ENCODE assay signal across 1 cellular context in the genomic region with DNA sequence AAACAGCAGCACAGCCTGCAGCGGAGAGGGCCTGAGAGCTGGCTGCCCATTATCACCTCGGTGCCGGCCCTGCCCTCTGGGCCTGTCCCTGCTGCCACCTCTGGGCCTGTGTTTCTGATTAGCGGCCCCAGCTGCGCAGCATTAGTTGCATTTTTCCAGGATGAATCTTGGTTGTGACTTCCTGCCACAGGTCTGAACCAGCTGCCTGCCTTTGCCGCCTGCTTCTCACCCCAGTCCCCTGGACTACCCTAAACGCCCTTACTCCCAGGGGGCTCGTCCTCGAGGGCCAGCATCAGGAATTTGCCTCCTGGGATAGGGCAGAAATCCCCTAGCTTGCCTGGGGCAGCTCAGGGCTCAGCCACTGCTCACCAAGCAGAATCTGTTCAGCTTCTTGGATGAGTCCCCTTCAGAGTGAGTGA.
TF ChIP-seq lines count a peak whose summit lies in the region.

No MANE protein-coding gene starts in this region.

TF ChIP-seq in IMR-90, 13 proteins besides CTCF, POLR2A, EP300 and RAD21:
- TF ChIP-seq MAZ (IDR thresholded peaks at IDR 0.05; ENCODE audit: borderline replicate concordance, low read depth, low read length), result no peak
- no peak for TF ChIP-seq SMC3 (IDR thresholded peaks at IDR 0.05; ENCODE audit: low read depth, low read length)
- no peak for TF ChIP-seq MXI1 (IDR thresholded peaks at IDR 0.05; ENCODE audit: borderline replicate concordance, low read depth, low read length)
- no peak for TF ChIP-seq RCOR1 (IDR thresholded peaks at IDR 0.05; ENCODE audit: insufficient replicate concordance, low read length)
- no peak for TF ChIP-seq CEBPB (IDR thresholded peaks at IDR 0.05; ENCODE audit: low read depth, low read length)
- no peak for TF ChIP-seq NFE2L2 (IDR thresholded peaks at IDR 0.05; ENCODE audit: low read depth, low read length)
- TF ChIP-seq FOS (IDR thresholded peaks at IDR 0.05; ENCODE audit: low read depth, low read length), result no peak
- no peak for TF ChIP-seq MAFK (IDR thresholded peaks at IDR 0.05; ENCODE audit: low read depth, low read length)
- TF ChIP-seq RFX5 (IDR thresholded peaks at IDR 0.05; ENCODE audit: low read depth, low read length), result no peak
- TF ChIP-seq, protein P1, sequence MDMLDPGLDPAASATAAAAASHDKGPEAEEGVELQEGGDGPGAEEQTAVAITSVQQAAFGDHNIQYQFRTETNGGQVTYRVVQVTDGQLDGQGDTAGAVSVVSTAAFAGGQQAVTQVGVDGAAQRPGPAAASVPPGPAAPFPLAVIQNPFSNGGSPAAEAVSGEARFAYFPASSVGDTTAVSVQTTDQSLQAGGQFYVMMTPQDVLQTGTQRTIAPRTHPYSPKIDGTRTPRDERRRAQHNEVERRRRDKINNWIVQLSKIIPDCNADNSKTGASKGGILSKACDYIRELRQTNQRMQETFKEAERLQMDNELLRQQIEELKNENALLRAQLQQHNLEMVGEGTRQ (IDR thresholded peaks at IDR 0.05; ENCODE audit: low read depth, low read length), result no peak
- TF ChIP-seq, protein P2, sequence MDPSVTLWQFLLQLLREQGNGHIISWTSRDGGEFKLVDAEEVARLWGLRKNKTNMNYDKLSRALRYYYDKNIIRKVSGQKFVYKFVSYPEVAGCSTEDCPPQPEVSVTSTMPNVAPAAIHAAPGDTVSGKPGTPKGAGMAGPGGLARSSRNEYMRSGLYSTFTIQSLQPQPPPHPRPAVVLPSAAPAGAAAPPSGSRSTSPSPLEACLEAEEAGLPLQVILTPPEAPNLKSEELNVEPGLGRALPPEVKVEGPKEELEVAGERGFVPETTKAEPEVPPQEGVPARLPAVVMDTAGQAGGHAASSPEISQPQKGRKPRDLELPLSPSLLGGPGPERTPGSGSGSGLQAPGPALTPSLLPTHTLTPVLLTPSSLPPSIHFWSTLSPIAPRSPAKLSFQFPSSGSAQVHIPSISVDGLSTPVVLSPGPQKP (IDR thresholded peaks at IDR 0.05; ENCODE audit: borderline replicate concordance, low read depth, low read length), result no peak
- TF ChIP-seq BHLHE40 (IDR thresholded peaks at IDR 0.05; ENCODE audit: low read depth, low read length), result no peak
- TF ChIP-seq CHD1 (IDR thresholded peaks at IDR 0.05; ENCODE audit: low read depth, low read length), result no peak
